In the genomic region with DNA sequence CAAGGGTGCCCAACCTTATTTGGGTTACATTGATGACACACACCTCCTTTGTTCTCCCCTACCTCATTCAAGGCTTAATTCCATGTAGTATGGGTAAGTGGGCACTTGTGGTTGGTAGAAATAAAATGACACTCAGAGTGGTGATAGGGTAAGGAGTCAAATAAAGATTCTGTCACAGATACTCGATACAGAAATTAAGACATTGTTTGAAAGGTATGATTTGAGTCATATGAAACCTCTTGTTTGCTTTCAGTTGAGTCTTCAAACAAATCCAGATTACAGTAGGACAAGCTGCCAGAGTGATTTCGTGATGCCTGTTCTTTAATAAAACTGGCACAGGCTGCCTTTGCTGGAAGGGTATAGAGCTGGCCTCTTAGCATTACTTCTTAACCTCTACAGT, we compare ENCODE assay signal across 19 cellular contexts.
DNase-seq lines count a peak whose midpoint lies in the region; ATAC-seq and TF ChIP-seq lines count a peak whose summit lies in the region.
"Had no signal": no experiment of that assay in that cellular context is flagged by ENCODE, and none has a peak within 500 bp of the region (broad histone marks: within the 10 kb centered on the region; RNA-seq: fewer than 3 reads in every experiment).

No MANE protein-coding gene starts in this region.

- no peaks in the 10 kb centered on the region for H3K36me3 ChIP-seq in PC-3 (ENCODE audit: low read depth, low read length)
- no peaks in the 10 kb centered on the region for H3K36me3 ChIP-seq in left ventricle myocardium inferior
- H3K36me3 ChIP-seq: HAP-1 had no signal

- H3K9me3 ChIP-seq in PC-3 (ENCODE audit: low read length) (no peaks in the 10 kb centered on the region), left ventricle myocardium inferior (replicated peaks) (no peaks in the 10 kb centered on the region)
- H3K9me3 ChIP-seq: HAP-1 had no signal

- no peaks in the 10 kb centered on the region for H4K20me1 ChIP-seq in PC-3 (ENCODE audit: low read length)

- no peak overlapping the region for H2AFZ ChIP-seq in PC-3 (ENCODE audit: low read length)

- TF ChIP-seq CTCF in PC-3 (conservative IDR thresholded peaks at IDR 0.05; ENCODE audit: low read depth, low read length) (no peak), left ventricle myocardium inferior (IDR thresholded peaks at IDR 0.05; ENCODE audit: borderline replicate concordance) (no peak)

- no peaks in the 10 kb centered on the region for H3K79me2 ChIP-seq in PC-3 (ENCODE audit: low read length)

- H3K4me3 ChIP-seq in PC-3 (ENCODE audit: low read length) (no peak overlapping the region), left ventricle myocardium inferior (no peak overlapping the region)
- H3K4me3 ChIP-seq: HAP-1 had no signal

- POLR2A ChIA-PET in PC-3 (lab: Charles Lee; ENCODE audit: unreplicated experiment): no interaction called here

- H3K27ac ChIP-seq in PC-3 (ENCODE audit: low read length): no peak overlapping the region
- H3K27ac ChIP-seq in left ventricle myocardium inferior (replicated peaks): no peak overlapping the region
- H3K27ac ChIP-seq: epithelial cell of prostate, RWPE1 had no signal

- no TSS peak for BruUV-seq in PC-3 (replicated peaks; lab: Mats Ljungman, UMichigan)

- peak; percentile 17 for DNase-seq in activated CD4-positive, alpha-beta T cell treated with anti-CD3 and anti-CD28 coated beads for 48 hours
- no peak for DNase-seq in activated CD4-positive, alpha-beta T cell treated with anti-CD3 and anti-CD28 coated beads for 1 hour
- DNase-seq in PC-3 (peak; percentile 45), left ventricle myocardium inferior (no peak), SIG-M5 treated with dmso at 0.1 percent for 504 hours (lab: John Stamatoyannopoulos, UW; ENCODE audit: unreplicated experiment) (no peak), NCI-H524 (lab: John Stamatoyannopoulos, UW) (no peak)
- DNase-seq: activated B cell treated with CpG ODN at 0.5 μM for 24 hours; activated CD8-positive, alpha-beta memory T cell treated with anti-CD3 and anti-CD28 coated beads, Interleukin-2, amount 50 U/mL, for 4 hours; left ventricle myocardium superior; NCI-H146; nephron progenitor cell; posterior cingulate gyrus; T-helper 9 cell had no signal

- H3K27me3 ChIP-seq in PC-3 (ENCODE audit: low read length): no peaks in the 10 kb centered on the region
- H3K27me3 ChIP-seq in left ventricle myocardium inferior (ENCODE audit: low read depth): peaks cover 24% of the 10 kb centered on the region

- no peak overlapping the region for H3K9ac ChIP-seq in PC-3 (ENCODE audit: low read length)

- H3F3A ChIP-seq in PC-3 (ENCODE audit: low read length, unreplicated experiment): no peaks in the 10 kb centered on the region

- ATAC-seq in GM18519 (IDR thresholded peaks at IDR 0.05; ENCODE audit: low FRiP score, unreplicated experiment) (peak; percentile 71), HG02884 (IDR thresholded peaks at IDR 0.05; ENCODE audit: unreplicated experiment) (peak; percentile 65), PC-3 (peak; percentile 54)
- ATAC-seq: left ventricle myocardium superior; stimulated activated memory B cell treated with anti-CD40 and anti-IgM and Interleukin-4, amounts not matched to agents 10 μg/mL and 1 μg/mL and 100 μg/mL, for 72 hours had no signal

- H3K4me1 ChIP-seq in PC-3 (ENCODE audit: insufficient read depth, low read length): no peaks in the 10 kb centered on the region; the same call in 1 of the 2 replicates
- H3K4me1 ChIP-seq in left ventricle myocardium inferior: no peaks in the 10 kb centered on the region
- H3K4me1 ChIP-seq: HAP-1 had no signal

- H3K9me2 ChIP-seq in PC-3 (replicated peaks; ENCODE audit: low read length): no peaks in the 10 kb centered on the region

- no peak overlapping the region for H3K4me2 ChIP-seq in PC-3 (ENCODE audit: low read length)

- intact Hi-C loops in PC-3 (cut with micrococcal nuclease) (loop anchor here (5.0 kb wide), 1 partner anchor 103 kb away; no protein-coding TSS in a partner anchor), left ventricle myocardium inferior (cut with micrococcal nuclease) (no loop called here)

- CTCF ChIA-PET in PC-3 (lab: Charles Lee): no interaction called here

Comparison
In these comparisons a context has a peak if more than half of its experiments do, and no peak if none do; other contexts are left out.
1. DNase-seq: peak in activated CD4-positive, alpha-beta T cell treated with anti-CD3 and anti-CD28 coated beads for 48 hours (single experiment) and PC-3 (single experiment); none in activated CD4-positive, alpha-beta T cell treated with anti-CD3 and anti-CD28 coated beads for 1 hour (single experiment), left ventricle myocardium inferior (single experiment), SIG-M5 treated with dmso at 0.1 percent for 504 hours (single experiment) and NCI-H524 (0 of 2).
2. Peak in every context shown above with its lines, with median percentiles within 50 percentile points of each other: ATAC-seq.